Comparison of ENCODE assay signal across 20 cellular contexts in genomic region chr1:113734357-113735055, GRCh38. TPM values are rescaled to one million over a fixed set of nuclear protein-coding genes. Genes with fewer than 3 reads are reported as not detected.
DNase-seq lines count a peak whose midpoint lies in the region; ATAC-seq, FAIRE-seq and TF ChIP-seq lines count a peak whose summit lies in the region.
"Had no signal": no experiment of that assay in that cellular context is flagged by ENCODE, and none has a peak within 500 bp of the region (broad histone marks: within the 10 kb centered on the region; RNA-seq: fewer than 3 reads in every experiment).

No MANE protein-coding gene starts in this region.

- H3K4me3 Mint-ChIP-seq in activated CD4-positive, alpha-beta memory T cell treated with anti-CD3 and anti-CD28 coated beads, Interleukin-2, amount 10 ng/mL, durations not matched to agents 7 days and 5 days = no peak overlapping the region
- H3K4me3 Mint-ChIP-seq in activated CD4-positive, alpha-beta memory T cell treated with anti-CD3 and anti-CD28 coated beads for 36 hours = no peak overlapping the region
- peak overlapping the region; percentile 21 for H3K4me3 Mint-ChIP-seq in T-helper 2 cell treated with Interferon-gamma antibody and Interleukin-4, amounts not matched to agents 5 μg/mL and 100 μg/mL, for 36 hours
- H3K4me3 Mint-ChIP-seq in nephron progenitor cell = no peak overlapping the region
- H3K4me3 Mint-ChIP-seq: CD4-positive, alpha-beta memory T cell had no signal

- no peak for ATAC-seq in HG02642 (IDR thresholded peaks at IDR 0.05; ENCODE audit: poor library complexity, unreplicated experiment)
- ATAC-seq: GM12878, HCT116, Panc1, Right ventricle myocardium inferior had no signal

- intact Hi-C loops in activated CD4-positive, alpha-beta memory T cell treated with anti-CD3 and anti-CD28 coated beads for 36 hours (cut with micrococcal nuclease) = no loop called here

- CTCF ChIA-PET in activated CD4-positive, alpha-beta memory T cell treated with anti-CD3 and anti-CD28 coated beads, Interleukin-2, amount 10 ng/mL, durations not matched to agents 7 days and 5 days (lab: Charles Lee) = no interaction called here
- CTCF ChIA-PET in activated CD4-positive, alpha-beta memory T cell treated with anti-CD3 and anti-CD28 coated beads for 36 hours (lab: Charles Lee) = no interaction called here

- no peak for DNase-seq in activated CD4-positive, alpha-beta memory T cell treated with anti-CD3 and anti-CD28 coated beads, Interleukin-2, amount 10 ng/mL, durations not matched to agents 7 days and 5 days
- no peak for DNase-seq in activated CD4-positive, alpha-beta memory T cell treated with anti-CD3 and anti-CD28 coated beads for 36 hours
- DNase-seq in GM19239 (ENCODE audit: insufficient read length, low spot score) (no peak), nephron progenitor cell (no peak), Ammon's horn (ENCODE audit: low spot score) (no peak)
- DNase-seq in T-helper 2 cell treated with Interferon-gamma antibody and Interleukin-4, amounts not matched to agents 5 μg/mL and 100 μg/mL, for 36 hours (ENCODE audit: low spot score) = no peak
- DNase-seq: Calu3; CD4-positive, alpha-beta memory T cell; GF-D8; GOT3; NCI-H1436; NCI-H2029; NCI-H345; NCI-H526 had no signal

- peak; percentile 51 for FAIRE-seq in GM19239 (lab: Jason Lieb, UNC)
- FAIRE-seq: A204.1, GM12878 had no signal

- no peak for TF ChIP-seq CTCF in nephron progenitor cell (IDR thresholded peaks at IDR 0.05)

- POLR2A ChIA-PET in activated CD4-positive, alpha-beta memory T cell treated with anti-CD3 and anti-CD28 coated beads, Interleukin-2, amount 10 ng/mL, durations not matched to agents 7 days and 5 days (lab: Charles Lee) = interaction anchor here (1.0 to 2.0 kb wide), 4 partner anchors 25 to 195 kb away, joined by 3 to 10 read pairs (median 4); partner anchors contain the start of genes HIPK1, PHTF1 and RSBN1
- POLR2A ChIA-PET in activated CD4-positive, alpha-beta memory T cell treated with anti-CD3 and anti-CD28 coated beads for 36 hours (lab: Charles Lee) = no interaction called here

- H3K9me3 Mint-ChIP-seq in activated CD4-positive, alpha-beta memory T cell treated with anti-CD3 and anti-CD28 coated beads, Interleukin-2, amount 10 ng/mL, durations not matched to agents 7 days and 5 days = no peaks in the 10 kb centered on the region
- no peaks in the 10 kb centered on the region for H3K9me3 Mint-ChIP-seq in activated CD4-positive, alpha-beta memory T cell treated with anti-CD3 and anti-CD28 coated beads for 36 hours
- no peaks in the 10 kb centered on the region for H3K9me3 Mint-ChIP-seq in T-helper 2 cell treated with Interferon-gamma antibody and Interleukin-4, amounts not matched to agents 5 μg/mL and 100 μg/mL, for 36 hours
- H3K9me3 Mint-ChIP-seq in nephron progenitor cell = no peaks in the 10 kb centered on the region
- H3K9me3 Mint-ChIP-seq: CD4-positive, alpha-beta memory T cell had no signal

- H3K36me3 Mint-ChIP-seq in activated CD4-positive, alpha-beta memory T cell treated with anti-CD3 and anti-CD28 coated beads, Interleukin-2, amount 10 ng/mL, durations not matched to agents 7 days and 5 days (ENCODE audit: low read depth) = peaks cover 50% of the 10 kb centered on the region
- H3K36me3 Mint-ChIP-seq in activated CD4-positive, alpha-beta memory T cell treated with anti-CD3 and anti-CD28 coated beads for 36 hours = peaks cover 13% of the 10 kb centered on the region
- H3K36me3 Mint-ChIP-seq in T-helper 2 cell treated with Interferon-gamma antibody and Interleukin-4, amounts not matched to agents 5 μg/mL and 100 μg/mL, for 36 hours (ENCODE audit: low read depth) = peaks cover 34% of the 10 kb centered on the region
- peaks cover 70% of the 10 kb centered on the region for H3K36me3 Mint-ChIP-seq in nephron progenitor cell (ENCODE audit: low read depth)

- H3K27me3 Mint-ChIP-seq in activated CD4-positive, alpha-beta memory T cell treated with anti-CD3 and anti-CD28 coated beads, Interleukin-2, amount 10 ng/mL, durations not matched to agents 7 days and 5 days = no peaks in the 10 kb centered on the region
- H3K27me3 Mint-ChIP-seq in activated CD4-positive, alpha-beta memory T cell treated with anti-CD3 and anti-CD28 coated beads for 36 hours = no peaks in the 10 kb centered on the region
- no peaks in the 10 kb centered on the region for H3K27me3 Mint-ChIP-seq in T-helper 2 cell treated with Interferon-gamma antibody and Interleukin-4, amounts not matched to agents 5 μg/mL and 100 μg/mL, for 36 hours (ENCODE audit: low read depth)
- H3K27me3 Mint-ChIP-seq in nephron progenitor cell (ENCODE audit: low read depth, poor library complexity) = peaks cover 2% of the 10 kb centered on the region
- H3K27me3 Mint-ChIP-seq: CD4-positive, alpha-beta memory T cell had no signal

- peaks cover 17% of the 10 kb centered on the region for H3K4me1 Mint-ChIP-seq in activated CD4-positive, alpha-beta memory T cell treated with anti-CD3 and anti-CD28 coated beads, Interleukin-2, amount 10 ng/mL, durations not matched to agents 7 days and 5 days
- peaks cover 9% of the 10 kb centered on the region for H3K4me1 Mint-ChIP-seq in activated CD4-positive, alpha-beta memory T cell treated with anti-CD3 and anti-CD28 coated beads for 36 hours (ENCODE audit: low read depth)
- peaks cover 18% of the 10 kb centered on the region for H3K4me1 Mint-ChIP-seq in T-helper 2 cell treated with Interferon-gamma antibody and Interleukin-4, amounts not matched to agents 5 μg/mL and 100 μg/mL, for 36 hours (ENCODE audit: low read depth)
- no peaks in the 10 kb centered on the region for H3K4me1 Mint-ChIP-seq in nephron progenitor cell
- H3K4me1 Mint-ChIP-seq: CD4-positive, alpha-beta memory T cell had no signal

- H3K27ac Mint-ChIP-seq in activated CD4-positive, alpha-beta memory T cell treated with anti-CD3 and anti-CD28 coated beads, Interleukin-2, amount 10 ng/mL, durations not matched to agents 7 days and 5 days = peak overlapping the region; percentile 65
- H3K27ac Mint-ChIP-seq in activated CD4-positive, alpha-beta memory T cell treated with anti-CD3 and anti-CD28 coated beads for 36 hours = no peak overlapping the region
- peak overlapping the region; percentile 58 for H3K27ac Mint-ChIP-seq in T-helper 2 cell treated with Interferon-gamma antibody and Interleukin-4, amounts not matched to agents 5 μg/mL and 100 μg/mL, for 36 hours
- peak overlapping the region; percentile 29 for H3K27ac Mint-ChIP-seq in nephron progenitor cell

RNA-seq across cellular contexts. Expression of gene PHTF1, which starts 24.8 kb away (rescaled TPM):
- total RNA-seq in activated CD4-positive, alpha-beta memory T cell treated with anti-CD3 and anti-CD28 coated beads, Interleukin-2, amount 10 ng/mL, durations not matched to agents 7 days and 5 days = 10 to 100 TPM; 22.1 to 23.0 TPM
- 10 to 100 TPM; 12.6 to 12.9 TPM for total RNA-seq in activated CD4-positive, alpha-beta memory T cell treated with anti-CD3 and anti-CD28 coated beads for 36 hours
